10 cellular contexts compared by ENCODE assay signal in genomic region chr4:181528570-181529184, GRCh38.
DNase-seq lines count a peak whose midpoint lies in the region; ATAC-seq, FAIRE-seq and TF ChIP-seq lines count a peak whose summit lies in the region.
"Had no signal": no experiment of that assay in that cellular context is flagged by ENCODE, and none has a peak within 500 bp of the region (broad histone marks: within the 10 kb centered on the region; RNA-seq: fewer than 3 reads in every experiment).

No MANE protein-coding gene starts in this region.

- peak; percentile 76 for DNase-seq in DMS 273 (lab: John Stamatoyannopoulos, UW; ENCODE audit: unreplicated experiment)
- no peak for DNase-seq in DMS 273 treated with DMSO at 0.1 percent for 48 hours (lab: John Stamatoyannopoulos, UW)
- DNase-seq in GM19238 (ENCODE audit: insufficient read length, low spot score) = peak; percentile 0
- DNase-seq in HL-60 (ENCODE audit: low read depth in 1 of 2, low spot score in 1 of 2) = peak; percentile 20 to 42
- DNase-seq in cerebellum (ENCODE audit: low spot score) = peak; percentile 23
- DNase-seq in HepG2 (ENCODE audit: low spot score) = peak; percentile 56
- DNase-seq in aorta = peak; percentile 48 to 76

- peak; percentile 97 for ATAC-seq in HepG2
- ATAC-seq in aorta (ENCODE audit: low FRiP score) = peak; percentile 37

- H3K4me3 ChIP-seq in HL-60 (replicated peaks; ENCODE audit: insufficient read depth, low read length) (no peak overlapping the region), OCI-LY3 (ENCODE audit: low read length) (no peak overlapping the region), HepG2 (replicated peaks in 1 of 3; ENCODE audit: insufficient read depth in 1 of 3, low read depth in 2 of 3, low read length in 3 of 3) (no peak overlapping the region), aorta (ENCODE audit: low read length in 2 of 2) (no peak overlapping the region)
- H3K4me3 ChIP-seq: BLaER1 had no signal

- H4K20me1 ChIP-seq in OCI-LY3 (ENCODE audit: insufficient read depth, low read length) = no peaks in the 10 kb centered on the region
- H4K20me1 ChIP-seq in HepG2 (ENCODE audit: insufficient read depth, low read length) = no peaks in the 10 kb centered on the region
- H4K20me1 ChIP-seq: BLaER1 had no signal

- intact Hi-C loops in HepG2 (cut with micrococcal nuclease; ENCODE audit: unreplicated experiment) = loop anchor here (1.0 to 2.0 kb wide), 2 partner anchors 227 to 862 kb away; no protein-coding TSS in a partner anchor
- intact Hi-C loops in aorta (cut with DNase I) = loop anchor here in 1 of 2 donors (10.0 kb wide), 1 partner anchor 384 kb away; no protein-coding TSS in a partner anchor

- TF ChIP-seq RAD21 in HepG2 (CRISPR knock-in tag; IDR thresholded peaks at IDR 0.05) = peak; percentile 83

- in situ Hi-C loops in HepG2 (cut with HindIII; ENCODE audit: extremely low pct_ligation_motif_present, low pct_unique_long_range_greater_than_20kb) = loop anchor here (5.0 to 25.0 kb wide), 3 partner anchors 224 to 866 kb away; no protein-coding TSS in a partner anchor

- peak; percentile 87 for FAIRE-seq in HepG2 (lab: Jason Lieb, UNC)
- FAIRE-seq: colon had no signal

- TF ChIP-seq POLR2A in HepG2 (IDR thresholded peaks at IDR 0.05; ENCODE audit: insufficient read depth in 1 of 2, low read depth in 2 of 2, low read length in 2 of 2) = no peak

- no peak overlapping the region for H2AFZ ChIP-seq in OCI-LY3 (ENCODE audit: low read depth, low read length)
- no peak overlapping the region for H2AFZ ChIP-seq in HepG2 (ENCODE audit: low read length)

- no peak overlapping the region for H3K27ac ChIP-seq in HL-60 (replicated peaks)
- H3K27ac ChIP-seq in OCI-LY3 (ENCODE audit: low read length) = no peak overlapping the region
- no peak overlapping the region for H3K27ac ChIP-seq in HepG2 (ENCODE audit: extremely low read length, insufficient read depth, low read length)
- H3K27ac ChIP-seq in aorta (ENCODE audit: low read depth in 1 of 2, low read length in 2 of 2) = no peak overlapping the region
- H3K27ac ChIP-seq: BLaER1 had no signal

- POLR2A ChIA-PET in HepG2 (lab: Yijun Ruan, JAX) = no interaction called here

- CTCF ChIA-PET in HepG2 (lab: Yijun Ruan, JAX; ENCODE audit: low intra/inter-chr PET ratio, low total read pairs) = interaction anchor here (0.8 to 2.8 kb wide), 3 partner anchors 227 to 864 kb away, joined by 4 to 32 read pairs (median 31); no protein-coding TSS in a partner anchor

- peaks cover 25% of the 10 kb centered on the region for H3K4me1 ChIP-seq in OCI-LY3 (ENCODE audit: low read length)
- no peaks in the 10 kb centered on the region for H3K4me1 ChIP-seq in HepG2 (ENCODE audit: insufficient read depth, low read length)
- H3K4me1 ChIP-seq in aorta (ENCODE audit: control insufficient read depth in 1 of 2, insufficient read depth in 2 of 2, low read length in 2 of 2) = no peaks in the 10 kb centered on the region

- no peak for TF ChIP-seq EP300 in HepG2 (IDR thresholded peaks at IDR 0.05; ENCODE audit: low read depth in 2 of 2, low read length in 2 of 2)
- TF ChIP-seq EP300 in HepG2 (CRISPR knock-in tag; IDR thresholded peaks at IDR 0.05; ENCODE audit: borderline replicate concordance) = no peak

- no peaks in the 10 kb centered on the region for H3K27me3 ChIP-seq in HL-60 (ENCODE audit: insufficient read depth, poor library complexity, severe bottlenecking)
- peaks cover 6% of the 10 kb centered on the region; the same call in 1 of the 2 replicates for H3K27me3 ChIP-seq in OCI-LY3 (ENCODE audit: low read depth, low read length)
- 0 out of 5 replicates have a peak, but pooled peaks cover 1 to 2% of the 10 kb centered on the region in 2 experiments for H3K27me3 ChIP-seq in HepG2 (ENCODE audit: control insufficient read depth in 1 of 2, insufficient read depth in 2 of 2, low read length in 2 of 2)
- no peaks in the 10 kb centered on the region for H3K27me3 ChIP-seq in aorta (ENCODE audit: control insufficient read depth in 1 of 2, insufficient read depth in 2 of 2, low read length in 1 of 2)
- H3K27me3 ChIP-seq: BLaER1 had no signal

- peak; percentile 93 for TF ChIP-seq CTCF in HL-60 (IDR thresholded peaks at IDR 0.05; ENCODE audit: insufficient read depth, low read length)
- TF ChIP-seq CTCF in OCI-LY3 (IDR thresholded peaks at IDR 0.05; ENCODE audit: low read depth, low read length) = peak; percentile 98
- TF ChIP-seq CTCF in HepG2 (CRISPR knock-in tag; IDR thresholded peaks at IDR 0.05) = peak; percentile 92

- 0% methylated on average over 4 of the region's 4 CpGs for WGBS in HepG2 (ENCODE audit: low lambda C conversion rate)
- 4 to 7% methylated on average over 4 of the region's 4 CpGs for WGBS in aorta, 2 donors

- H3K9ac ChIP-seq in OCI-LY3 (ENCODE audit: low read length) (no peak overlapping the region), HepG2 (ENCODE audit: insufficient read depth, low read depth, low read length) (no peak overlapping the region)
- H3K9ac ChIP-seq: BLaER1 had no signal

- H3K36me3 ChIP-seq in OCI-LY3 (replicated peaks; ENCODE audit: low read depth, low read length) = no peaks in the 10 kb centered on the region
- no peaks in the 10 kb centered on the region for H3K36me3 ChIP-seq in HepG2 (replicated peaks in 1 of 2; ENCODE audit: control insufficient read depth in 1 of 2, insufficient read depth in 2 of 2, low read length in 2 of 2)
- no peaks in the 10 kb centered on the region for H3K36me3 ChIP-seq in aorta (ENCODE audit: control insufficient read depth in 1 of 2, insufficient read depth in 2 of 2, low read length in 1 of 2)
- H3K36me3 ChIP-seq: BLaER1 had no signal

- H3K9me3 ChIP-seq in OCI-LY3 (ENCODE audit: insufficient read depth, low read length) (no peaks in the 10 kb centered on the region), HepG2 (ENCODE audit: low read length) (no peaks in the 10 kb centered on the region), aorta (ENCODE audit: control insufficient read depth, low read length) (no peaks in the 10 kb centered on the region)
- H3K9me3 ChIP-seq: BLaER1 had no signal

- H3K4me2 ChIP-seq in OCI-LY3 (ENCODE audit: low read length) (peak overlapping the region; percentile 11), HepG2 (ENCODE audit: low read depth, low read length) (no peak overlapping the region)
- H3K4me2 ChIP-seq: BLaER1 had no signal

- BruUV-seq in HepG2 (replicated peaks; lab: Mats Ljungman, UMichigan) = no TSS peak

- H3K79me2 ChIP-seq in OCI-LY3 (ENCODE audit: low read length) (no peaks in the 10 kb centered on the region), HepG2 (ENCODE audit: insufficient read depth, low read length) (no peaks in the 10 kb centered on the region)

TF ChIP-seq in HepG2, 621 proteins besides CTCF, POLR2A, EP300 and RAD21 (continues in another document):
- TF ChIP-seq ZBED4 (CRISPR knock-in tag; IDR thresholded peaks at IDR 0.05; ENCODE audit: borderline replicate concordance) (no peak), KDM2A (CRISPR knock-in tag; IDR thresholded peaks at IDR 0.05; ENCODE audit: borderline replicate concordance, low read depth) (0 out of 2 replicates have a peak, but pooled peaks have one; percentile 23), SSRP1 (CRISPR knock-in tag; IDR thresholded peaks at IDR 0.05) (no peak), ZNF335 (CRISPR knock-in tag; IDR thresholded peaks at IDR 0.05) (no peak), NFRKB (IDR thresholded peaks at IDR 0.05) (no peak), KDM5A (IDR thresholded peaks at IDR 0.05; ENCODE audit: borderline replicate concordance, low read length) (no peak), ETV5 (CRISPR knock-in tag; IDR thresholded peaks at IDR 0.05; ENCODE audit: borderline replicate concordance) (no peak), SMC3 (IDR thresholded peaks at IDR 0.05; ENCODE audit: low read length) (peak; percentile 80), ZNF224 (CRISPR knock-in tag; IDR thresholded peaks at IDR 0.05) (no peak), GPN1 (CRISPR knock-in tag; IDR thresholded peaks at IDR 0.05; ENCODE audit: borderline replicate concordance) (no peak), NFYB (CRISPR knock-in tag; IDR thresholded peaks at IDR 0.05) (no peak)
- TF ChIP-seq, protein P1, sequence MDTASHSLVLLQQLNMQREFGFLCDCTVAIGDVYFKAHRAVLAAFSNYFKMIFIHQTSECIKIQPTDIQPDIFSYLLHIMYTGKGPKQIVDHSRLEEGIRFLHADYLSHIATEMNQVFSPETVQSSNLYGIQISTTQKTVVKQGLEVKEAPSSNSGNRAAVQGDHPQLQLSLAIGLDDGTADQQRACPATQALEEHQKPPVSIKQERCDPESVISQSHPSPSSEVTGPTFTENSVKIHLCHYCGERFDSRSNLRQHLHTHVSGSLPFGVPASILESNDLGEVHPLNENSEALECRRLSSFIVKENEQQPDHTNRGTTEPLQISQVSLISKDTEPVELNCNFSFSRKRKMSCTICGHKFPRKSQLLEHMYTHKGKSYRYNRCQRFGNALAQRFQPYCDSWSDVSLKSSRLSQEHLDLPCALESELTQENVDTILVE (CRISPR knock-in tag; IDR thresholded peaks at IDR 0.05) = no peak
